Comparison of ENCODE assay signal across 25 cellular contexts in the genomic region with DNA sequence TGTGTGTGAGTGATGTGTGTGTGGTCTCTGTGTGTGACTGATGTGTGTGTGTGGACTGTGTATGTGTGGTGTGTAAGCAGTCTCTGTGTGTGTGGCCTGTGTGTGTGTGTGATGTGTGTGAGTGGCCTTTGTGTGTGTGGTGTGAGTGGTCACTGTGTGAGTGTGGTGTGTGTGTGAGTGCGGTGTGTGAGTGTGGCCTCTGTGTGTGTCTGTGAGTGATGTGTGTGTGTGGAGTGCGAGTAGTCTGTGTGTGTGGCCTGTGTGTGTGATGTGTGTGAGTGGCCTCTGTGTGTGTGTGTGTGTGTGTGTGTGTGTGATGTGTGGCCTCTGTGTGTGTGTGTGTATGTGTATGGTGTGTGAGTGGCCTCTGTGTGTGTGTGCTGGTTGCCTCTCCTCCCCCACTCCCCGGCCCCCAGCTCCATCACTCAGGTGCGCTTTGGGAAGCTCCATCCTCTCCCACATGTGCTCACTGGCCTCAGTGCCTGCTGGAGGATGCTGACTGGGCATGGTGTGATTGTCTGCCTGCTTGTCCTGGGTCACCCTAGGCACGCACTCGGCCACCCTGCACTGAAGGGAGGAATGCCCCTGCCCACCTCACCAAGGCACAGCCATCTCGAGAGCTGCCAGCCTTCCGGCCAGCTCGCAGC. TPM values are rescaled to one million over a fixed set of nuclear protein-coding genes. Genes with fewer than 3 reads are reported as not detected.
DNase-seq lines count a peak whose midpoint lies in the region; ATAC-seq, FAIRE-seq and TF ChIP-seq lines count a peak whose summit lies in the region.
"Had no signal": no experiment of that assay in that cellular context is flagged by ENCODE, and none has a peak within 500 bp of the region (broad histone marks: within the 10 kb centered on the region; RNA-seq: fewer than 3 reads in every experiment).

No MANE protein-coding gene starts in this region.

- peak overlapping the region; percentile 22 for H4K8ac ChIP-seq in mesenchymal stem cell (ENCODE audit: low read length)

- H2AFZ ChIP-seq in mesenchymal stem cell (ENCODE audit: low read depth, low read length), result no peak overlapping the region

- ATAC-seq in right cardiac atrium (no peak), Panc1 (0 out of 2 replicates have a peak, but pooled peaks have one; percentile 37), HG03280 (IDR thresholded peaks at IDR 0.05; ENCODE audit: unreplicated experiment) (no peak)
- ATAC-seq: gastroesophageal sphincter, lower lobe of right lung had no signal

- no peak overlapping the region for H3K27ac ChIP-seq in right cardiac atrium (ENCODE audit: low read length)
- H3K27ac ChIP-seq in left ventricle myocardium inferior (replicated peaks), result no peak overlapping the region
- no peak overlapping the region for H3K27ac ChIP-seq in Panc1 (ENCODE audit: low read length)
- no peak overlapping the region for H3K27ac ChIP-seq in mesenchymal stem cell (ENCODE audit: low read length, poor library complexity, severe bottlenecking)
- H3K27ac ChIP-seq: gastroesophageal sphincter, lower lobe of right lung, RWPE1, vagina had no signal

- H2AK5ac ChIP-seq in mesenchymal stem cell (ENCODE audit: low read length, severe bottlenecking), result no peak overlapping the region

- H3K27me3 ChIP-seq in right cardiac atrium (ENCODE audit: control insufficient read depth, insufficient read depth) (no peaks in the 10 kb centered on the region), left ventricle myocardium inferior (ENCODE audit: low read depth) (peaks cover 8% of the 10 kb centered on the region), Panc1 (ENCODE audit: control insufficient read depth, insufficient read depth, low read length) (no peaks in the 10 kb centered on the region), mesenchymal stem cell (ENCODE audit: control insufficient read depth in 1 of 2, insufficient read depth in 1 of 2, low read length in 2 of 2) (peaks cover 72 to 73% of the 10 kb centered on the region in 2 experiments)
- H3K27me3 ChIP-seq: gastroesophageal sphincter, vagina had no signal

- H3K4me3 ChIP-seq in right cardiac atrium (ENCODE audit: low read length), result no peak overlapping the region
- H3K4me3 ChIP-seq in left ventricle myocardium inferior, result no peak overlapping the region
- no peak overlapping the region for H3K4me3 ChIP-seq in Panc1 (ENCODE audit: low read depth in 2 of 2, low read length in 2 of 2)
- H3K4me3 ChIP-seq in mesenchymal stem cell (ENCODE audit: insufficient read depth in 1 of 2, low read depth in 1 of 2, low read length in 2 of 2), result no peak overlapping the region
- H3K4me3 ChIP-seq: gastroesophageal sphincter, lower lobe of right lung, smooth muscle cell, vagina had no signal

- FAIRE-seq in urothelium cell line (lab: Jason Lieb, UNC), result peak; percentile 97
- FAIRE-seq: endometrium had no signal

- TF ChIP-seq CTCF in left ventricle myocardium inferior (IDR thresholded peaks at IDR 0.05; ENCODE audit: borderline replicate concordance) (no peak), Panc1 (IDR thresholded peaks at IDR 0.05) (no peak)

- no peak overlapping the region for H2BK5ac ChIP-seq in mesenchymal stem cell (ENCODE audit: low read depth, low read length, poor library complexity, severe bottlenecking)

- H3K4me1 ChIP-seq in right cardiac atrium (ENCODE audit: control insufficient read depth, insufficient read depth, low read length) (no peaks in the 10 kb centered on the region), left ventricle myocardium inferior (no peaks in the 10 kb centered on the region), Panc1 (ENCODE audit: control insufficient read depth, insufficient read depth, low read length) (peaks cover 25% of the 10 kb centered on the region), mesenchymal stem cell (ENCODE audit: control insufficient read depth, insufficient read depth, low read depth, low read length) (peaks cover 7% of the 10 kb centered on the region)
- H3K4me1 ChIP-seq: gastroesophageal sphincter, lower lobe of right lung, vagina had no signal

- intact Hi-C loops in right cardiac atrium (cut with DNase I) (no loop called here), left ventricle myocardium inferior (cut with micrococcal nuclease) (no loop called here), Panc1 (cut with micrococcal nuclease; ENCODE audit: unreplicated experiment) (no loop called here)

- H3K9me3 ChIP-seq in right cardiac atrium (ENCODE audit: control insufficient read depth, low read length) (no peaks in the 10 kb centered on the region), left ventricle myocardium inferior (replicated peaks) (no peaks in the 10 kb centered on the region), Panc1 (ENCODE audit: control insufficient read depth, insufficient read depth, low read depth, low read length) (no peaks in the 10 kb centered on the region), mesenchymal stem cell (ENCODE audit: control insufficient read depth, low read length) (peaks cover 6% of the 10 kb centered on the region)
- H3K9me3 ChIP-seq: gastroesophageal sphincter, lower lobe of right lung, vagina had no signal

- H3K18ac ChIP-seq in mesenchymal stem cell (ENCODE audit: low read depth in 1 of 2, low read length in 2 of 2), result peak overlapping the region in 1 of 2 experiments; percentile 62

- CTCF ChIA-PET in Panc1 (lab: Charles Lee), result interaction anchor here (1.8 kb wide), 1 partner anchor 81 kb away, joined by 5 read pairs; no protein-coding TSS in a partner anchor

- H2BK15ac ChIP-seq in mesenchymal stem cell (ENCODE audit: low read depth, poor library complexity, severe bottlenecking), result no peak overlapping the region

- peak overlapping the region; percentile 9 for H4K91ac ChIP-seq in mesenchymal stem cell (ENCODE audit: low read length)

- H3K79me1 ChIP-seq in mesenchymal stem cell (replicated peaks; ENCODE audit: low read length, poor library complexity, severe bottlenecking), result no peaks in the 10 kb centered on the region

- POLR2A ChIA-PET in Panc1 (lab: Charles Lee), result no interaction called here

- H2BK120ac ChIP-seq in mesenchymal stem cell (ENCODE audit: low read depth, low read length), result no peak overlapping the region

- no peaks in the 10 kb centered on the region for H3K36me3 ChIP-seq in left ventricle myocardium inferior
- no peaks in the 10 kb centered on the region for H3K36me3 ChIP-seq in Panc1 (ENCODE audit: control insufficient read depth, insufficient read depth, low read length)
- H3K36me3 ChIP-seq in mesenchymal stem cell (ENCODE audit: control insufficient read depth in 1 of 2, insufficient read depth in 2 of 2, low read depth in 1 of 2, low read length in 2 of 2), result no peaks in the 10 kb centered on the region
- H3K36me3 ChIP-seq: gastroesophageal sphincter, lower lobe of right lung, vagina had no signal

- H3K4me2 ChIP-seq in mesenchymal stem cell (ENCODE audit: low read length, poor library complexity, severe bottlenecking), result no peak overlapping the region

- H3K4ac ChIP-seq in mesenchymal stem cell (ENCODE audit: low read depth in 1 of 2, low read length in 2 of 2), result peak overlapping the region in 1 of 2 experiments; percentile 2

- 92% methylated on average over 9 of the region's 9 CpGs for WGBS in right cardiac atrium
- WGBS in mesenchymal stem cell, result 84% methylated on average over 9 of the region's 9 CpGs

- peak overlapping the region in 1 of 2 experiments; percentile 5 for H3K14ac ChIP-seq in mesenchymal stem cell (ENCODE audit: low read length in 2 of 2)

- H3K9ac ChIP-seq in mesenchymal stem cell (ENCODE audit: low read length), result no peak overlapping the region

- BruUV-seq in Panc1 (replicated peaks; lab: Mats Ljungman, UMichigan), result no TSS peak

- DNase-seq in right cardiac atrium, result peak in 2 of 3 donors; percentile 11 to 41
- DNase-seq in left ventricle myocardium inferior, result no peak
- DNase-seq in Panc1 (ENCODE audit: low read depth, low spot score), result no peak
- DNase-seq in mesenchymal stem cell, result peak; percentile 16
- no peak for DNase-seq in urothelium cell line (ENCODE audit: low spot score)
- no peak for DNase-seq in DMS79 treated with DMSO at 0.1 percent for 48 hours (lab: John Stamatoyannopoulos, UW)
- DNase-seq in KG1 (lab: John Stamatoyannopoulos, UW), result no peak
- DNase-seq: activated CD4-positive, alpha-beta T cell treated with anti-CD3 and anti-CD28 coated beads, Interleukin-2, amount 10 ng/mL, durations not matched to agents 24 days and 14 days; activated naive CD4-positive, alpha-beta T cell treated with anti-CD3 and anti-CD28 coated beads, Interleukin-2, amount 50 U/mL, for 16 hours; activated T-cell treated with anti-CD3 and anti-CD28 coated beads, Interleukin-2, amount 50 U/mL, for 48 hours; HFFc6; lower lobe of right lung; NCI-H1092 treated with DMSO at 0.1 percent for 48 hours; NCI-H1930; NCI-H226; NCI-H748 treated with DMSO at 0.1 percent for 48 hours; occipital lobe had no signal

- H3K23ac ChIP-seq in mesenchymal stem cell (ENCODE audit: low read length in 2 of 2), result no peak overlapping the region

- in situ Hi-C loops in Panc1 (cut with HindIII; ENCODE audit: low pct_unique_long_range_greater_than_20kb, low sequenced_read_pairs), result no loop called here

- peak overlapping the region; percentile 21 to 75 for H2BK12ac ChIP-seq in mesenchymal stem cell (ENCODE audit: low read length in 2 of 2)

RNA-seq across cellular contexts. Expression of a gene that starts 8.7 kb away (rescaled TPM):
- total RNA-seq in right cardiac atrium (10 to 100 TPM in 1 of 4 donors, 1 to 10 TPM in 3; 5.7 to 12.1 (median 8.6) TPM), left ventricle myocardium inferior (0.96 TPM), Panc1 (2021; ENCODE audit: unreplicated experiment) (18.2 TPM)
- polyA plus RNA-seq in right cardiac atrium, result 5.1 TPM
- polyA plus RNA-seq in Panc1 (2012; ENCODE audit: insufficient read length), result 43.8 TPM
- 1.9 TPM for polyA plus RNA-seq in mesenchymal stem cell (2013, experiment 1 of 2)
- 1.7 TPM for polyA plus RNA-seq in mesenchymal stem cell (2013, experiment 2 of 2)
- total RNA-seq: activated CD4-positive, alpha-beta T cell treated with anti-CD3 and anti-CD28 coated beads, Interleukin-2, amount 10 ng/mL, durations not matched to agents 24 days and 14 days had no signal
- polyA plus RNA-seq: AG04450, CD14-positive monocyte had no signal

Comparison
In these comparisons a context has a peak if more than half of its experiments do, and no peak if none do; other contexts are left out.
1. DNase-seq: peak in right cardiac atrium (2 of 3) and mesenchymal stem cell (single experiment); none in left ventricle myocardium inferior (single experiment), Panc1 (single experiment), urothelium cell line (single experiment), DMS79 treated with DMSO at 0.1 percent for 48 hours (single experiment) and KG1 (single experiment).